ENCODE assay signal across 9 cellular contexts in the genomic region with DNA sequence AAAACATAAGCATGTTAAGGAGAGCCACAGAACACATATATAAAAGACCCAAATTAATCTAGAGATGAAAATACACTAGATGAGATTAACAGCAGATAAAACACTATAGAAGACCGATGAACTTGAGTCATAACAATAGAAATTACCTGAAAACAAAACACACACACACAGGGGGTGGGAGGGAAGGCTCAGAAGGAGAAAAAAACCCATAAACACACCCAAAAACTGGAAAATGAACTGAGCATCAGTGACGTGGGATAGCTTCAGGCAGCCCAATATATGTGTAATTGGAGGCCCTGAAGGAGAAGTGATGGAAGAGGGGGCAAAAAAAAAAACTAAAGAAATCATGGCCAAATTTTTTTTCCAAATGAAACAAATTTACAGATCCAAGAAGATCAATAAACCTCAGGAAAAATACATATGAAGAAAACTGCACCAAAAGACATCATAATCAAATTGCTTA. TPM values are rescaled to one million over a fixed set of nuclear protein-coding genes. Genes with fewer than 3 reads are reported as not detected.
DNase-seq lines count a peak whose midpoint lies in the region; ATAC-seq and TF ChIP-seq lines count a peak whose summit lies in the region.
"Had no signal": no experiment of that assay in that cellular context is flagged by ENCODE, and none has a peak within 500 bp of the region (broad histone marks: within the 10 kb centered on the region; RNA-seq: fewer than 3 reads in every experiment).

No MANE protein-coding gene starts in this region.

- H2AFZ ChIP-seq in OCI-LY1 (ENCODE audit: low read length), result no peak overlapping the region

- peak in 1 of 2 donors; percentile 34 for ATAC-seq in activated T-cell treated with anti-CD3 and anti-CD28 coated beads, Interleukin-2, amount 50 U/mL, for 4 hours
- ATAC-seq in HG02588 (IDR thresholded peaks at IDR 0.05; ENCODE audit: unreplicated experiment), result peak; percentile 22
- peak; percentile 57 for ATAC-seq in stimulated activated effector memory CD8-positive, alpha-beta T cell treated with anti-CD3 and anti-CD28 coated beads, Interleukin-12 subunit alpha, Interleukin-12 subunit beta, amount 100 ng/mL, for 72 hours

- no peak for TF ChIP-seq CTCF in OCI-LY1 (IDR thresholded peaks at IDR 0.05; ENCODE audit: low read length)

- peak overlapping the region; percentile 85 for H3K27ac Mint-ChIP-seq in stimulated activated effector memory CD8-positive, alpha-beta T cell treated with anti-CD3 and anti-CD28 coated beads, Interleukin-12 subunit alpha, Interleukin-12 subunit beta, amount 100 ng/mL, for 72 hours

- H3K27me3 ChIP-seq in OCI-LY1 (ENCODE audit: insufficient read depth, low read length), result no peaks in the 10 kb centered on the region
- H3K27me3 ChIP-seq: sigmoid colon had no signal

- H3K27ac ChIP-seq in OCI-LY1 (ENCODE audit: low read depth, low read length, poor library complexity, severe bottlenecking), result peak overlapping the region; percentile 26
- H3K27ac ChIP-seq: sigmoid colon had no signal

- H3K9me2 ChIP-seq in OCI-LY1 (ENCODE audit: low read depth, low read length), result no peaks in the 10 kb centered on the region

- H3K9me3 ChIP-seq in OCI-LY1 (ENCODE audit: low read length), result no peaks in the 10 kb centered on the region
- H3K9me3 ChIP-seq: sigmoid colon had no signal

- H3K4me3 Mint-ChIP-seq in activated T-cell treated with anti-CD3 and anti-CD28 coated beads, Interleukin-2, amount 50 U/mL, for 4 hours, result peak overlapping the region; percentile 50
- H3K4me3 Mint-ChIP-seq in stimulated activated effector memory CD8-positive, alpha-beta T cell treated with anti-CD3 and anti-CD28 coated beads, Interleukin-12 subunit alpha, Interleukin-12 subunit beta, amount 100 ng/mL, for 72 hours, result peak overlapping the region; percentile 4

- no peak overlapping the region for H3K4me3 ChIP-seq in OCI-LY1 (ENCODE audit: low read depth, low read length, poor library complexity, severe bottlenecking)
- H3K4me3 ChIP-seq: sigmoid colon had no signal

- H3K36me3 Mint-ChIP-seq in activated T-cell treated with anti-CD3 and anti-CD28 coated beads, Interleukin-2, amount 50 U/mL, for 4 hours (ENCODE audit: insufficient read depth), result peaks cover 54% of the 10 kb centered on the region
- peaks cover 59% of the 10 kb centered on the region for H3K36me3 Mint-ChIP-seq in stimulated activated effector memory CD8-positive, alpha-beta T cell treated with anti-CD3 and anti-CD28 coated beads, Interleukin-12 subunit alpha, Interleukin-12 subunit beta, amount 100 ng/mL, for 72 hours

- H3K4me2 ChIP-seq in OCI-LY1 (ENCODE audit: low read length), result peak overlapping the region; percentile 43

- H4K20me1 ChIP-seq in OCI-LY1 (ENCODE audit: insufficient read depth, low read length), result no peaks in the 10 kb centered on the region

- no peaks in the 10 kb centered on the region for H3F3A ChIP-seq in OCI-LY1 (ENCODE audit: insufficient read depth, low read length)

- peaks cover 4% of the 10 kb centered on the region for H3K9me3 Mint-ChIP-seq in activated T-cell treated with anti-CD3 and anti-CD28 coated beads, Interleukin-2, amount 50 U/mL, for 4 hours
- no peaks in the 10 kb centered on the region for H3K9me3 Mint-ChIP-seq in stimulated activated effector memory CD8-positive, alpha-beta T cell treated with anti-CD3 and anti-CD28 coated beads, Interleukin-12 subunit alpha, Interleukin-12 subunit beta, amount 100 ng/mL, for 72 hours

- H3K4me1 Mint-ChIP-seq in activated T-cell treated with anti-CD3 and anti-CD28 coated beads, Interleukin-2, amount 50 U/mL, for 4 hours (ENCODE audit: low read depth), result peaks cover 43% of the 10 kb centered on the region
- peaks cover 54% of the 10 kb centered on the region for H3K4me1 Mint-ChIP-seq in stimulated activated effector memory CD8-positive, alpha-beta T cell treated with anti-CD3 and anti-CD28 coated beads, Interleukin-12 subunit alpha, Interleukin-12 subunit beta, amount 100 ng/mL, for 72 hours

- peaks cover 17% of the 10 kb centered on the region; the same call in 1 of the 2 replicates for H3K79me2 ChIP-seq in OCI-LY1 (ENCODE audit: insufficient read depth, low read length)

- peaks cover 48% of the 10 kb centered on the region for H3K36me3 ChIP-seq in OCI-LY1 (ENCODE audit: insufficient read depth, low read length)

- H3K4me1 ChIP-seq in OCI-LY1 (ENCODE audit: insufficient read depth, low read length, severe bottlenecking), result peaks cover 13% of the 10 kb centered on the region

- no peak for DNase-seq in activated T-cell treated with anti-CD3 and anti-CD28 coated beads, Interleukin-2, amount 50 U/mL, for 4 hours
- DNase-seq in activated T-cell treated with anti-CD3 and anti-CD28 coated beads, Interleukin-2, amount 50 U/mL, for 1 hour, result no peak
- DNase-seq in stimulated activated effector memory CD8-positive, alpha-beta T cell treated with anti-CD3 and anti-CD28 coated beads, Interleukin-12 subunit alpha, Interleukin-12 subunit beta, amount 100 ng/mL, for 72 hours (ENCODE audit: low spot score in 2 of 2), result no peak
- DNase-seq in NCI-H1694 (lab: John Stamatoyannopoulos, UW) (no peak), SIG-M5 (lab: John Stamatoyannopoulos, UW) (no peak), germinal center (ENCODE audit: low spot score) (no peak)
- DNase-seq: sigmoid colon had no signal

- H3K27me3 Mint-ChIP-seq in activated T-cell treated with anti-CD3 and anti-CD28 coated beads, Interleukin-2, amount 50 U/mL, for 4 hours (ENCODE audit: low read depth), result no peaks in the 10 kb centered on the region

- H3K9ac ChIP-seq in OCI-LY1 (ENCODE audit: low read length), result no peak overlapping the region

RNA-seq across cellular contexts. Expression of a gene that starts 11.4 kb away (rescaled TPM):
- total RNA-seq in activated T-cell treated with anti-CD3 and anti-CD28 coated beads, Interleukin-2, amount 50 U/mL, for 4 hours, result 10 to 100 TPM; 40.1 to 47.3 (median 42.4) TPM

RNA-seq across cellular contexts. Expression of a gene that starts 56.0 kb away (rescaled TPM):
- total RNA-seq in activated T-cell treated with anti-CD3 and anti-CD28 coated beads, Interleukin-2, amount 50 U/mL, for 4 hours, result 10 to 100 TPM in 2 of 3 donors, 1 to 10 TPM in 1; 7.3 to 12.8 (median 11.5) TPM
